ENCODE assay signal across 1 cellular context in genomic region chr5:136042156-136042555, GRCh38.
TF ChIP-seq lines count a peak whose summit lies in the region.

No MANE protein-coding gene starts in this region.

TF ChIP-seq in HepG2, 621 proteins besides CTCF, POLR2A, EP300 and RAD21:
- 0 out of 2 replicates have a peak, but pooled peaks have one; percentile 15 for TF ChIP-seq RCOR2 (CRISPR knock-in tag; IDR thresholded peaks at IDR 0.05)
- no peak for TF ChIP-seq ZIK1 (CRISPR knock-in tag; IDR thresholded peaks at IDR 0.05; ENCODE audit: borderline replicate concordance, low read depth)
- TF ChIP-seq ZNF629 (CRISPR knock-in tag; conservative IDR thresholded peaks at IDR 0.05): peak; percentile 84
